ENCODE assay signal across 32 cellular contexts in the genomic region with DNA sequence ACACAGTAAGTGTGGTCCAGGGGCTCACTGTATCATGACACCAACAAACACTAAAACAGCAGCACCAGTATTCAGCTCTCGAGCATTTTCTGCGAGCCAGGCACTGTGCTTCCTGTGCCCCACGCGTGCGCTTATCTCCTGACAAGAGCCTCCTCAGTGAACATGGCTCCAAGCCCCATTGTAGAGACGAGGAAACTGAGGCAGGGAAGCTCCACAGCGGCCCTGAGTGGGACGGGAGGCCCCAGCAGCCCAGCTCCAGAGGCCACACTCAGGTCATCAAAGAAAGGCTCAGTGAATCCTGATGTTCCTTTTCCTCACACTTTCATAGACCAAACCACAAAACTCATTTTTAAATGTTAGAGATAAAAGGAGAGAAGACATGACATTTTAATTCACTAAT.
"Had no signal": no experiment of that assay in that cellular context is flagged by ENCODE, and none has a peak within 500 bp of the region (broad histone marks: within the 10 kb centered on the region; RNA-seq: fewer than 3 reads in every experiment).

No MANE protein-coding gene starts in this region.

- DNase-seq: activated CD4-positive, alpha-beta memory T cell treated with anti-CD3 and anti-CD28 coated beads, Interleukin-2, amount 10 ng/mL, durations not matched to agents 7 days and 5 days; activated CD4-positive, alpha-beta T cell treated with anti-CD3 and anti-CD28 coated beads for 1 hour; activated CD4-positive, alpha-beta T cell treated with anti-CD3 and anti-CD28 coated beads for 4 hours; activated CD4-positive, alpha-beta T cell treated with anti-CD3 and anti-CD28 coated beads, Interleukin-2, amount 10 ng/mL, durations not matched to agents 7 days and 5 days; activated CD4-positive, alpha-beta T cell treated with anti-CD3 and anti-CD28 coated beads, Interleukin-2, amount 50 U/mL, for 4 hours; activated CD8-positive, alpha-beta memory T cell treated with anti-CD3 and anti-CD28 coated beads, Interleukin-2, amount 50 U/mL, for 48 hours; activated gamma-delta T cell; activated naive CD4-positive, alpha-beta T cell treated with anti-CD3 and anti-CD28 coated beads, Interleukin-2, amount 50 U/mL, for 16 hours; activated naive CD4-positive, alpha-beta T cell treated with Interleukin-2 at 50 U/mL for 16 hours; activated T-cell treated with anti-CD3 and anti-CD28 coated beads for 4 hours; activated T-cell treated with anti-CD3 and anti-CD28 coated beads, Interleukin-2, amount 50 U/mL, for 24 hours; amniotic stem cell; anterior cingulate cortex; brain microvascular endothelial cell; cortex of kidney; dermis blood vessel endothelial cell; effector CD4-positive, alpha-beta T cell; effector memory CD8-positive, alpha-beta T cell; erythroblast; foreskin keratinocyte; gastrocnemius medialis; glutamatergic neuron; T-helper 1 cell; T-helper 17 cell had no signal

- H3K9me3 Mint-ChIP-seq: activated CD4-positive, alpha-beta memory T cell treated with anti-CD3 and anti-CD28 coated beads, Interleukin-2, amount 10 ng/mL, durations not matched to agents 7 days and 5 days; activated CD4-positive, alpha-beta T cell treated with anti-CD3 and anti-CD28 coated beads, Interleukin-2, amount 10 ng/mL, durations not matched to agents 7 days and 5 days; activated T-cell treated with anti-CD3 and anti-CD28 coated beads, Interleukin-2, amount 50 U/mL, for 24 hours; activated T-helper 17 cell treated with anti-CD3 and anti-CD28 coated beads, Interleukin-2, amount 50 U/mL, for 72 hours; central memory CD8-positive, alpha-beta T cell; effector memory CD8-positive, alpha-beta T cell; T-helper 2 cell treated with Interferon-gamma antibody and Interleukin-4, amounts not matched to agents 5 μg/mL and 100 μg/mL, for 36 hours; WTC11 had no signal

- H3K4me1 ChIP-seq: esophagus muscularis mucosa, foreskin keratinocyte, gastrocnemius medialis had no signal

- H3K36me3 Mint-ChIP-seq: activated naive CD8-positive, alpha-beta T cell; WTC11 had no signal

- H3K4me1 Mint-ChIP-seq: activated CD4-positive, alpha-beta memory T cell treated with anti-CD3 and anti-CD28 coated beads, Interleukin-2, amount 10 ng/mL, durations not matched to agents 7 days and 5 days; activated CD4-positive, alpha-beta T cell treated with anti-CD3 and anti-CD28 coated beads, Interleukin-2, amount 10 ng/mL, durations not matched to agents 7 days and 5 days; activated T-helper 17 cell treated with anti-CD3 and anti-CD28 coated beads, Interleukin-2, amount 50 U/mL, for 72 hours; central memory CD8-positive, alpha-beta T cell had no signal

- H3K36me3 ChIP-seq: brain microvascular endothelial cell, esophagus muscularis mucosa, gastrocnemius medialis, heart left ventricle had no signal

- H3K27ac ChIP-seq: brain microvascular endothelial cell, esophagus muscularis mucosa, foreskin keratinocyte, gastrocnemius medialis, heart left ventricle, VCaP had no signal

- H3K9me3 ChIP-seq: esophagus muscularis mucosa, gastrocnemius medialis, heart left ventricle had no signal

- H3K27ac Mint-ChIP-seq: activated CD4-positive, alpha-beta memory T cell treated with anti-CD3 and anti-CD28 coated beads, Interleukin-2, amount 10 ng/mL, durations not matched to agents 7 days and 5 days; activated CD4-positive, alpha-beta T cell treated with anti-CD3 and anti-CD28 coated beads, Interleukin-2, amount 10 ng/mL, durations not matched to agents 7 days and 5 days; activated naive CD8-positive, alpha-beta T cell; activated T-cell treated with anti-CD3 and anti-CD28 coated beads, Interleukin-2, amount 50 U/mL, for 24 hours; activated T-helper 17 cell treated with anti-CD3 and anti-CD28 coated beads, Interleukin-2, amount 50 U/mL, for 72 hours; effector memory CD8-positive, alpha-beta T cell; T-helper 17 cell; T-helper 2 cell treated with Interferon-gamma antibody and Interleukin-4, amounts not matched to agents 5 μg/mL and 100 μg/mL, for 36 hours; WTC11 had no signal

- H3K27me3 ChIP-seq: brain microvascular endothelial cell, gastrocnemius medialis had no signal

- ATAC-seq: activated T-helper 17 cell treated with anti-CD3 and anti-CD28 coated beads, Interleukin-2, amount 50 U/mL, for 72 hours; effector memory CD8-positive, alpha-beta T cell; foreskin keratinocyte; gastrocnemius medialis; heart left ventricle; T-helper 17 cell; WTC11 had no signal

- H3K4me3 ChIP-seq: esophagus muscularis mucosa, gastrocnemius medialis, heart left ventricle had no signal

- H3K4me3 Mint-ChIP-seq: activated CD4-positive, alpha-beta memory T cell treated with anti-CD3 and anti-CD28 coated beads, Interleukin-2, amount 10 ng/mL, durations not matched to agents 7 days and 5 days; activated CD4-positive, alpha-beta T cell treated with anti-CD3 and anti-CD28 coated beads, Interleukin-2, amount 10 ng/mL, durations not matched to agents 7 days and 5 days; activated naive CD8-positive, alpha-beta T cell; activated T-cell treated with anti-CD3 and anti-CD28 coated beads, Interleukin-2, amount 50 U/mL, for 24 hours; activated T-helper 17 cell treated with anti-CD3 and anti-CD28 coated beads, Interleukin-2, amount 50 U/mL, for 72 hours; central memory CD8-positive, alpha-beta T cell; effector memory CD8-positive, alpha-beta T cell; T-helper 17 cell; T-helper 2 cell treated with Interferon-gamma antibody and Interleukin-4, amounts not matched to agents 5 μg/mL and 100 μg/mL, for 36 hours; WTC11 had no signal
